ENCODE assay signal across 14 cellular contexts in the genomic region with DNA sequence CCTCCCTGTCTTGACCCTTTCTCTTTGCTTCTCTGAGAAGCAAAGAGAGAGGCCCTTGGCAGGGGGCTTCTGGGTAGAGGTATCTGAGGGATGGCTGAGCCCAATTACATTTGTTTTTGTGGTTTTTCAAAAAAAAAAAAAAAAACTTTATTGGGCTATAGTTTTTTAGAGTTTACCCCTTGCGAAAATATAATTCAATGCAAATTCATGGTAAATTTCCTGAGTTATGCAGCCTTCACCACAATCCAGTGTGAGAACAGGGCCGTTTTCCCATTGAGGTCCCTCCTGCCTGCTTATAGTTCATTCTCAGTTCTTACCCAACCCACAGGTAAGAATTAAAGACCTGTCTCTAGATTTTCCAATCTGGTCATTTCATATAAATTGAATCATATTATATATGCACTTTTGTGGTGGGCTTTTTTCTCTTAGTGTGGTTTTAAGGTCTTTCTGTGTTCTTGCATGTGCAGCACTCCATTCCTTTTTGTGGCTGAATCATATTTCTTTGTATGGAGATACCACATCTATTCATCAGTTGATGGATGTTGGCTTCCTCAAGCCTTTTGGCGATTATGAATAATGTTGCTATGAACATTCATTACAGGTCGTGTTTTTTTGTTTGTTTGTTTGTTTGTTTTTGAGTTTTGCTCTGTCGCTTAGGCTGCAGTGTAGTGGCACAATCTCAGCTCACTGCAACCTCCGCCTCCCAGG. TPM values are rescaled to one million over a fixed set of nuclear protein-coding genes. Genes with fewer than 3 reads are reported as not detected.
A peak's percentile ranks its signal among the peaks of the same experiment; 100 is the strongest.
DNase-seq lines count a peak whose midpoint lies in the region; ATAC-seq and TF ChIP-seq lines count a peak whose summit lies in the region.
"Had no signal": no experiment of that assay in that cellular context is flagged by ENCODE, and none has a peak within 500 bp of the region (broad histone marks: within the 10 kb centered on the region; RNA-seq: fewer than 3 reads in every experiment).

No MANE protein-coding gene starts in this region.

- H3K4me2 ChIP-seq in Karpas-422 (ENCODE audit: low read depth, low read length, poor library complexity, severe bottlenecking) = peak overlapping the region; percentile 94

- H2AFZ ChIP-seq in Karpas-422 (ENCODE audit: low read length) = no peak overlapping the region

- H3K27ac ChIP-seq in Karpas-422 (ENCODE audit: low read length) = no peak overlapping the region
- H3K27ac ChIP-seq: gastrocnemius medialis, transverse colon had no signal

- no peaks in the 10 kb centered on the region for H3K9me2 ChIP-seq in Karpas-422 (replicated peaks; ENCODE audit: insufficient read depth, low read length)

- H3K79me2 ChIP-seq in Karpas-422 (ENCODE audit: low read length) = peaks cover 65% of the 10 kb centered on the region

- H3K9ac ChIP-seq in Karpas-422 (ENCODE audit: low read length) = peak overlapping the region; percentile 55

- H3K9me3 Mint-ChIP-seq in activated naive CD4-positive, alpha-beta T cell treated with anti-CD3 and anti-CD28 coated beads for 36 hours = no peaks in the 10 kb centered on the region
- H3K9me3 Mint-ChIP-seq in activated naive CD8-positive, alpha-beta T cell treated with anti-CD3 and anti-CD28 coated beads for 36 hours = no peaks in the 10 kb centered on the region
- H3K9me3 Mint-ChIP-seq in progenitor cell of endocrine pancreas (ENCODE audit: low read depth) = no peaks in the 10 kb centered on the region
- H3K9me3 Mint-ChIP-seq: immature natural killer cell had no signal

- TF ChIP-seq CTCF in progenitor cell of endocrine pancreas (IDR thresholded peaks at IDR 0.05; ENCODE audit: unreplicated experiment) = no peak

- H3K36me3 Mint-ChIP-seq in activated naive CD4-positive, alpha-beta T cell treated with anti-CD3 and anti-CD28 coated beads for 36 hours (ENCODE audit: low read depth) = peaks cover 61% of the 10 kb centered on the region
- H3K36me3 Mint-ChIP-seq in activated naive CD8-positive, alpha-beta T cell treated with anti-CD3 and anti-CD28 coated beads for 36 hours = peaks cover 65% of the 10 kb centered on the region
- H3K36me3 Mint-ChIP-seq in progenitor cell of endocrine pancreas (ENCODE audit: insufficient read depth) (peaks cover 19% of the 10 kb centered on the region), T-helper 17 cell (ENCODE audit: low read depth) (peaks cover 3% of the 10 kb centered on the region)

- ATAC-seq in T-helper 17 cell = no peak
- ATAC-seq: gastrocnemius medialis had no signal

- no peaks in the 10 kb centered on the region for H3K9me3 ChIP-seq in Karpas-422 (ENCODE audit: low read length)
- no peaks in the 10 kb centered on the region for H3K9me3 ChIP-seq in T-helper 17 cell (ENCODE audit: control insufficient read depth, low read length, poor library complexity, severe bottlenecking)
- H3K9me3 ChIP-seq: gastrocnemius medialis, transverse colon had no signal

- H3K27ac Mint-ChIP-seq in activated naive CD4-positive, alpha-beta T cell treated with anti-CD3 and anti-CD28 coated beads for 36 hours = no peak overlapping the region
- no peak overlapping the region for H3K27ac Mint-ChIP-seq in activated naive CD8-positive, alpha-beta T cell treated with anti-CD3 and anti-CD28 coated beads for 36 hours
- H3K27ac Mint-ChIP-seq in progenitor cell of endocrine pancreas (peak overlapping the region; percentile 52), T-helper 17 cell (no peak overlapping the region)

- H3K27me3 Mint-ChIP-seq in activated naive CD4-positive, alpha-beta T cell treated with anti-CD3 and anti-CD28 coated beads for 36 hours (ENCODE audit: low read depth) = no peaks in the 10 kb centered on the region
- no peaks in the 10 kb centered on the region for H3K27me3 Mint-ChIP-seq in activated naive CD8-positive, alpha-beta T cell treated with anti-CD3 and anti-CD28 coated beads for 36 hours
- peaks cover 4% of the 10 kb centered on the region for H3K27me3 Mint-ChIP-seq in progenitor cell of endocrine pancreas
- no peaks in the 10 kb centered on the region for H3K27me3 Mint-ChIP-seq in T-helper 17 cell

- peak overlapping the region; percentile 38; the same call in 1 of the 2 replicates for H3K4me3 ChIP-seq in Karpas-422 (ENCODE audit: low read length)
- H3K4me3 ChIP-seq: gastrocnemius medialis, lung, transverse colon had no signal

- peaks cover 51% of the 10 kb centered on the region for H3K36me3 ChIP-seq in Karpas-422 (ENCODE audit: insufficient read depth, low read length)
- H3K36me3 ChIP-seq: gastrocnemius medialis, transverse colon had no signal

- H3K4me1 Mint-ChIP-seq in activated naive CD4-positive, alpha-beta T cell treated with anti-CD3 and anti-CD28 coated beads for 36 hours (ENCODE audit: low read depth) = peaks cover 42% of the 10 kb centered on the region
- peaks cover 48% of the 10 kb centered on the region for H3K4me1 Mint-ChIP-seq in activated naive CD8-positive, alpha-beta T cell treated with anti-CD3 and anti-CD28 coated beads for 36 hours
- H3K4me1 Mint-ChIP-seq in progenitor cell of endocrine pancreas (ENCODE audit: low read depth) (peaks cover 18% of the 10 kb centered on the region), T-helper 17 cell (peaks cover 19% of the 10 kb centered on the region)

- CTCF ChIA-PET in activated naive CD4-positive, alpha-beta T cell treated with anti-CD3 and anti-CD28 coated beads for 36 hours (lab: Charles Lee) = no interaction called here

- intact Hi-C loops in activated naive CD4-positive, alpha-beta T cell treated with anti-CD3 and anti-CD28 coated beads for 36 hours (cut with micrococcal nuclease) = no loop called here

- peaks cover 44% of the 10 kb centered on the region for H3K4me1 ChIP-seq in Karpas-422 (ENCODE audit: low read length)

- H3K27me3 ChIP-seq in Karpas-422 (ENCODE audit: low read length) = no peaks in the 10 kb centered on the region
- H3K27me3 ChIP-seq: gastrocnemius medialis, transverse colon had no signal

- H3K4me3 Mint-ChIP-seq in activated naive CD4-positive, alpha-beta T cell treated with anti-CD3 and anti-CD28 coated beads for 36 hours = peak overlapping the region; percentile 29
- H3K4me3 Mint-ChIP-seq in activated naive CD8-positive, alpha-beta T cell treated with anti-CD3 and anti-CD28 coated beads for 36 hours = peak overlapping the region; percentile 99
- H3K4me3 Mint-ChIP-seq in progenitor cell of endocrine pancreas (ENCODE audit: low read depth) = peak overlapping the region; percentile 19
- no peak overlapping the region for H3K4me3 Mint-ChIP-seq in T-helper 17 cell
- H3K4me3 Mint-ChIP-seq: immature natural killer cell had no signal

- no peak for DNase-seq in activated naive CD4-positive, alpha-beta T cell treated with anti-CD3 and anti-CD28 coated beads for 36 hours
- DNase-seq in activated naive CD4-positive, alpha-beta T cell (lab: John Stamatoyannopoulos, UW) = no peak
- DNase-seq in Karpas-422 (no peak), progenitor cell of endocrine pancreas (ENCODE audit: low spot score, unreplicated experiment) (no peak), T-helper 17 cell (no peak), SKM-1 treated with dmso at 0.1 percent for 144 hours (lab: John Stamatoyannopoulos, UW; ENCODE audit: unreplicated experiment) (no peak), mesenteric fat pad (ENCODE audit: low spot score) (no peak)
- DNase-seq in activated naive CD8-positive, alpha-beta T cell treated with anti-CD3 and anti-CD28 coated beads for 36 hours = no peak
- DNase-seq: cerebellar nuclear complex; gastrocnemius medialis; immature natural killer cell; stimulated activated CD4-positive, alpha-beta T cell treated with anti-CD3 and anti-CD28 coated beads, Interleukin-4, amount 100 ng/mL, for 24 hours; transverse colon had no signal

- H4K20me1 ChIP-seq in Karpas-422 (ENCODE audit: insufficient read depth, low read depth, low read length) = 0 out of 2 replicates have a peak, but pooled peaks cover 7% of the 10 kb centered on the region

RNA-seq across cellular contexts. Expression of gene MCM2, which starts 2.7 kb away (rescaled TPM):
- total RNA-seq in activated naive CD4-positive, alpha-beta T cell treated with anti-CD3 and anti-CD28 coated beads for 36 hours = 100 to 1,000 TPM; 250 to 259 TPM
- total RNA-seq in Karpas-422 (2014; rRNA removed; shearing (Covaris generic); ENCODE audit: low replicate concordance) = 43.7 and 79.2 TPM in 2 replicates
- total RNA-seq in activated naive CD8-positive, alpha-beta T cell treated with anti-CD3 and anti-CD28 coated beads for 36 hours = 100 to 1,000 TPM; 311 to 325 TPM
- total RNA-seq in progenitor cell of endocrine pancreas = 92.4 and 96.7 TPM in 2 replicates
- 10 to 100 TPM in 1 of 2 donors, 1 to 10 TPM in 1; 8.6 to 11.6 TPM for total RNA-seq in T-helper 17 cell
- total RNA-seq in mesenteric fat pad = 2.4 TPM

RNA-seq across cellular contexts. Expression of gene TPRA1, which starts 10.4 kb away (rescaled TPM):
- total RNA-seq in activated naive CD4-positive, alpha-beta T cell treated with anti-CD3 and anti-CD28 coated beads for 36 hours = 10 to 100 TPM; 15.1 to 15.9 TPM
- 34.7 and 36.9 TPM in 2 replicates for total RNA-seq in Karpas-422 (2014; rRNA removed; shearing (Covaris generic); ENCODE audit: low replicate concordance)
- 10 to 100 TPM; 29.4 to 32.3 TPM for total RNA-seq in activated naive CD8-positive, alpha-beta T cell treated with anti-CD3 and anti-CD28 coated beads for 36 hours
- total RNA-seq in progenitor cell of endocrine pancreas (24.4 and 25.1 TPM in 2 replicates), T-helper 17 cell (10 to 100 TPM; 12.5 to 16.6 TPM), mesenteric fat pad (24.6 TPM)

RNA-seq across cellular contexts. Expression of gene PODXL2, which starts 28.1 kb away (rescaled TPM):
- total RNA-seq in activated naive CD4-positive, alpha-beta T cell treated with anti-CD3 and anti-CD28 coated beads for 36 hours = 1 to 10 TPM in 1 of 2 experiments, under 1 TPM in 1; 0.98 to 1.1 TPM
- total RNA-seq in Karpas-422 (2014; rRNA removed; shearing (Covaris generic); ENCODE audit: low replicate concordance) = 30.9 and 62.1 TPM in 2 replicates
- total RNA-seq in activated naive CD8-positive, alpha-beta T cell treated with anti-CD3 and anti-CD28 coated beads for 36 hours = 1 to 10 TPM; 1.3 to 1.7 TPM
- 25.5 and 25.7 TPM in 2 replicates for total RNA-seq in progenitor cell of endocrine pancreas
- total RNA-seq in T-helper 17 cell = 1 to 10 TPM; 4.8 to 5.5 TPM
- total RNA-seq in mesenteric fat pad = 2.5 TPM
